In the genomic region with DNA sequence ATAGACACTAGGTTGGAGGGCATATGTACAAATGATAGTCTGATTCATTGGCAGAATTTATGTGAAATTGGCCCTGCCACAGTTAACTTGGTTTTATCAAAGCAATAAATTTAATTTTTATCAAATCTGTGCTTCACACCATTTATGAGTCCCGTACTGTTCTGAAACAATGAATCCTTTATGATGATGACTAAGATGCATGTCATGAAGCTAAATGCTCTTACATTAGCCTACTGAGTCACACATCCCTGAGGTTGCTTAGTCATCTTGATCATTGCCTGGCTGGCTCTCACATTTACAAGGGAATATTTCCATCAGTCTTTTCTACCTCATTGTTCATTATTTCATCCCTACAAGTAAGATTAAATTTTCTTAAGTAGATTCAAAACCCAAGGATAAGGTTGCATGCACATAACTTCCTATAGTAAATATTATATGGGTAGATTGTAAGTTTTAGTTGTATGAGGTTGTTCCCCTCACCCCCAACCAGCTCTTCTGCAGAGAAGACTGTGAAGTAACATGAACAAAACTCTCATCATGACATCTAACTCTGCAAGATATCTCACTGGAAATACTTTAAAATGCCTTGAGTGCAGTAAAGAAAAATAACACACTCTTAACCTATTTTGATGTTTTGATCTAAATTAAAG, we compare ENCODE assay signal across 8 cellular contexts.
DNase-seq lines count a peak whose midpoint lies in the region; ATAC-seq, FAIRE-seq and TF ChIP-seq lines count a peak whose summit lies in the region.

No MANE protein-coding gene starts in this region.

- no peaks in the 10 kb centered on the region for H4K20me1 ChIP-seq in keratinocyte (ENCODE audit: control insufficient read depth, extremely low read depth, insufficient read depth, low read length)

- H3K4me1 Mint-ChIP-seq in HFFc6 (ENCODE audit: low read depth) = peaks cover 77% of the 10 kb centered on the region
- H3K4me1 Mint-ChIP-seq in activated naive CD8-positive, alpha-beta T cell treated with anti-CD3 and anti-CD28 coated beads, Interleukin-2, amount 50 U/mL, for 24 hours = peaks cover 48% of the 10 kb centered on the region

- no peaks in the 10 kb centered on the region for H3K9me1 ChIP-seq in keratinocyte (ENCODE audit: control insufficient read depth, extremely low read depth, insufficient read depth, low read length)

- no peaks in the 10 kb centered on the region for H3K27me3 ChIP-seq in keratinocyte (ENCODE audit: control insufficient read depth, extremely low read depth, insufficient read depth, low read length)

- no peak overlapping the region for H2AFZ ChIP-seq in keratinocyte (ENCODE audit: control insufficient read depth, low read length)

- CTCF ChIA-PET in A549 (lab: Yijun Ruan, JAX) = interaction anchor here (0.7 to 2.0 kb wide), 3 partner anchors 11 to 17 kb away, joined by 3 to 5 read pairs (median 5); no protein-coding TSS in a partner anchor

- H3K36me3 ChIP-seq in keratinocyte (ENCODE audit: control insufficient read depth in 2 of 2, extremely low read depth in 1 of 2, insufficient read depth in 2 of 2, low read length in 2 of 2) = no peaks in the 10 kb centered on the region

- H3K4me3 Mint-ChIP-seq in HFFc6 = peak overlapping the region; percentile 63
- no peak overlapping the region for H3K4me3 Mint-ChIP-seq in activated naive CD8-positive, alpha-beta T cell treated with anti-CD3 and anti-CD28 coated beads, Interleukin-2, amount 50 U/mL, for 24 hours

- H3K27ac ChIP-seq in A549 = peak overlapping the region; percentile 69 to 80
- H3K27ac ChIP-seq in keratinocyte (ENCODE audit: control insufficient read depth, insufficient read depth, low read length) = peak overlapping the region; percentile 89

- ATAC-seq in A549 (peak; percentile 99), HG02610 (IDR thresholded peaks at IDR 0.05; ENCODE audit: unreplicated experiment) (no peak), HG02870 (IDR thresholded peaks at IDR 0.05; ENCODE audit: unreplicated experiment) (no peak)
- ATAC-seq in activated naive CD8-positive, alpha-beta T cell treated with anti-CD3 and anti-CD28 coated beads, Interleukin-2, amount 50 U/mL, for 24 hours = peak; percentile 96

- H3K27me3 Mint-ChIP-seq in HFFc6 (ENCODE audit: insufficient read depth) = peaks cover 3% of the 10 kb centered on the region
- no peaks in the 10 kb centered on the region for H3K27me3 Mint-ChIP-seq in activated naive CD8-positive, alpha-beta T cell treated with anti-CD3 and anti-CD28 coated beads, Interleukin-2, amount 50 U/mL, for 24 hours

- peaks cover 12% of the 10 kb centered on the region for H3K9me3 Mint-ChIP-seq in HFFc6
- no peaks in the 10 kb centered on the region for H3K9me3 Mint-ChIP-seq in activated naive CD8-positive, alpha-beta T cell treated with anti-CD3 and anti-CD28 coated beads, Interleukin-2, amount 50 U/mL, for 24 hours

- FAIRE-seq in A549 (lab: Jason Lieb, UNC) (peak; percentile 100), keratinocyte (lab: Jason Lieb, UNC) (peak; percentile 92)

- no peak overlapping the region for H3K4me3 ChIP-seq in A549
- no peak overlapping the region for H3K4me3 ChIP-seq in keratinocyte (ENCODE audit: control insufficient read depth in 2 of 3, extremely low read depth in 1 of 3, insufficient read depth in 2 of 3, low read depth in 1 of 3, low read length in 3 of 3)

- H3K4me1 ChIP-seq in A549 (peaks cover 48% of the 10 kb centered on the region), keratinocyte (ENCODE audit: control insufficient read depth, extremely low read depth, insufficient read depth, low read length) (peaks cover 66% of the 10 kb centered on the region)

- no peak; a peak in 1 of 5 replicates for TF ChIP-seq RAD21 in A549 (conservative IDR thresholded peaks at IDR 0.05 in 1 of 2, IDR thresholded peaks at IDR 0.05 in 1 of 2)

- TF ChIP-seq EP300 in A549 (IDR thresholded peaks at IDR 0.05) = peak; percentile 33 to 64; a peak in 2 of 5 replicates

- TF ChIP-seq CTCF in A549 (IDR thresholded peaks at IDR 0.05) = no peak
- TF ChIP-seq CTCF in HFFc6 (IDR thresholded peaks at IDR 0.05) = no peak
- no peak for TF ChIP-seq CTCF in keratinocyte (optimal IDR thresholded peaks at IDR 0.05 in 1 of 3, IDR thresholded peaks at IDR 0.05 in 1 of 3, conservative IDR thresholded peaks at IDR 0.05 in 1 of 3; ENCODE audit: extremely low read depth in 1 of 3, insufficient read depth in 2 of 3, low read length in 3 of 3)

- TF ChIP-seq POLR2A in A549 (IDR thresholded peaks at IDR 0.05; ENCODE audit: low read length) = no peak

- H3K4me2 ChIP-seq in A549 (peak overlapping the region; percentile 61), keratinocyte (ENCODE audit: control insufficient read depth, extremely low read depth, insufficient read depth, low read depth, low read length) (peak overlapping the region; percentile 54)

- H3K27ac Mint-ChIP-seq in HFFc6 = peak overlapping the region; percentile 82
- no peak overlapping the region for H3K27ac Mint-ChIP-seq in activated naive CD8-positive, alpha-beta T cell treated with anti-CD3 and anti-CD28 coated beads, Interleukin-2, amount 50 U/mL, for 24 hours

- peaks cover 11% of the 10 kb centered on the region; the same call in 2 of the 3 replicates for H3K9me3 ChIP-seq in A549
- no peaks in the 10 kb centered on the region for H3K9me3 ChIP-seq in keratinocyte (ENCODE audit: control insufficient read depth, low read depth, low read length)

- H3K79me2 ChIP-seq in keratinocyte (ENCODE audit: control insufficient read depth, insufficient read depth, low read length) = no peaks in the 10 kb centered on the region

- 0% methylated on average over 1 of the region's 1 CpG for WGBS in A549 (ENCODE audit: missing lambda C conversion rate)

- peak; percentile 82 to 92 for DNase-seq in A549 (ENCODE audit: low read depth in 1 of 2, low spot score in 1 of 2)
- DNase-seq in HFFc6 = peak; percentile 95
- peak; percentile 12 for DNase-seq in activated naive CD8-positive, alpha-beta T cell treated with anti-CD3 and anti-CD28 coated beads, Interleukin-2, amount 50 U/mL, for 24 hours
- peak; percentile 82 for DNase-seq in keratinocyte (ENCODE audit: low read depth, low spot score)
- no peak for DNase-seq in NCI-H146 treated with DMSO at 0.1 percent for 48 hours (lab: John Stamatoyannopoulos, UW; ENCODE audit: unreplicated experiment)
- DNase-seq in activated CD4-positive, CD25-positive, alpha-beta regulatory T cell (lab: John Stamatoyannopoulos, UW) = no peak

- POLR2A ChIA-PET in A549 (lab: Yijun Ruan, JAX) = no interaction called here

- H3K36me3 Mint-ChIP-seq in HFFc6 (ENCODE audit: low read depth) = peaks cover 62% of the 10 kb centered on the region
- H3K36me3 Mint-ChIP-seq in activated naive CD8-positive, alpha-beta T cell treated with anti-CD3 and anti-CD28 coated beads, Interleukin-2, amount 50 U/mL, for 24 hours (ENCODE audit: low read depth) = no peaks in the 10 kb centered on the region

- dilution Hi-C loops in keratinocyte (cut with MboI; ENCODE audit: extremely low pct_ligation_motif_present, low sequenced_read_pairs) = no loop called here

- H3K9ac ChIP-seq in keratinocyte (ENCODE audit: control insufficient read depth, extremely low read depth, insufficient read depth, low read length) = peak overlapping the region; percentile 18

TF ChIP-seq in A549, 52 proteins besides CTCF, POLR2A, EP300 and RAD21 (continues in another document):
- TF ChIP-seq CBX2 (IDR thresholded peaks at IDR 0.05; ENCODE audit: borderline replicate concordance, low read depth) (no peak), HEYL (CRISPR knock-in tag; IDR thresholded peaks at IDR 0.05) (0 out of 2 replicates have a peak, but pooled peaks have one; percentile 25), ZNF302 (CRISPR knock-in tag; IDR thresholded peaks at IDR 0.05) (no peak), JUN (IDR thresholded peaks at IDR 0.05) (peak; percentile 75 to 78; a peak in 4 of 5 replicates), MAFK (IDR thresholded peaks at IDR 0.05; ENCODE audit: partially characterized antibody) (peak; percentile 94), MYC (IDR thresholded peaks at IDR 0.05; ENCODE audit: borderline replicate concordance, low read length) (no peak)
- TF ChIP-seq, protein P1, sequence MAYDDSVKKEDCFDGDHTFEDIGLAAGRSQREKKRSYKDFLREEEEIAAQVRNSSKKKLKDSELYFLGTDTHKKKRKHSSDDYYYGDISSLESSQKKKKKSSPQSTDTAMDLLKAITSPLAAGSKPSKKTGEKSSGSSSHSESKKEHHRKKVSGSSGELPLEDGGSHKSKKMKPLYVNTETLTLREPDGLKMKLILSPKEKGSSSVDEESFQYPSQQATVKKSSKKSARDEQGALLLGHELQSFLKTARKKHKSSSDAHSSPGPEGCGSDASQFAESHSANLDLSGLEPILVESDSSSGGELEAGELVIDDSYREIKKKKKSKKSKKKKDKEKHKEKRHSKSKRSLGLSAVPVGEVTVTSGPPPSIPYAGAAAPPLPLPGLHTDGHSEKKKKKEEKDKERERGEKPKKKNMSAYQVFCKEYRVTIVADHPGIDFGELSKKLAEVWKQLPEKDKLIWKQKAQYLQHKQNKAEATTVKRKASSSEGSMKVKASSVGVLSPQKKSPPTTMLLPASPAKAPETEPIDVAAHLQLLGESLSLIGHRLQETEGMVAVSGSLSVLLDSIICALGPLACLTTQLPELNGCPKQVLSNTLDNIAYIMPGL (CRISPR knock-in tag; IDR thresholded peaks at IDR 0.05; ENCODE audit: borderline replicate concordance) = no peak
- TF ChIP-seq, protein P2, sequence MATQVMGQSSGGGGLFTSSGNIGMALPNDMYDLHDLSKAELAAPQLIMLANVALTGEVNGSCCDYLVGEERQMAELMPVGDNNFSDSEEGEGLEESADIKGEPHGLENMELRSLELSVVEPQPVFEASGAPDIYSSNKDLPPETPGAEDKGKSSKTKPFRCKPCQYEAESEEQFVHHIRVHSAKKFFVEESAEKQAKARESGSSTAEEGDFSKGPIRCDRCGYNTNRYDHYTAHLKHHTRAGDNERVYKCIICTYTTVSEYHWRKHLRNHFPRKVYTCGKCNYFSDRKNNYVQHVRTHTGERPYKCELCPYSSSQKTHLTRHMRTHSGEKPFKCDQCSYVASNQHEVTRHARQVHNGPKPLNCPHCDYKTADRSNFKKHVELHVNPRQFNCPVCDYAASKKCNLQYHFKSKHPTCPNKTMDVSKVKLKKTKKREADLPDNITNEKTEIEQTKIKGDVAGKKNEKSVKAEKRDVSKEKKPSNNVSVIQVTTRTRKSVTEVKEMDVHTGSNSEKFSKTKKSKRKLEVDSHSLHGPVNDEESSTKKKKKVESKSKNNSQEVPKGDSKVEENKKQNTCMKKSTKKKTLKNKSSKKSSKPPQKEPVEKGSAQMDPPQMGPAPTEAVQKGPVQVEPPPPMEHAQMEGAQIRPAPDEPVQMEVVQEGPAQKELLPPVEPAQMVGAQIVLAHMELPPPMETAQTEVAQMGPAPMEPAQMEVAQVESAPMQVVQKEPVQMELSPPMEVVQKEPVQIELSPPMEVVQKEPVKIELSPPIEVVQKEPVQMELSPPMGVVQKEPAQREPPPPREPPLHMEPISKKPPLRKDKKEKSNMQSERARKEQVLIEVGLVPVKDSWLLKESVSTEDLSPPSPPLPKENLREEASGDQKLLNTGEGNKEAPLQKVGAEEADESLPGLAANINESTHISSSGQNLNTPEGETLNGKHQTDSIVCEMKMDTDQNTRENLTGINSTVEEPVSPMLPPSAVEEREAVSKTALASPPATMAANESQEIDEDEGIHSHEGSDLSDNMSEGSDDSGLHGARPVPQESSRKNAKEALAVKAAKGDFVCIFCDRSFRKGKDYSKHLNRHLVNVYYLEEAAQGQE (IDR thresholded peaks at IDR 0.05) = no peak

Comparison
In these comparisons a context has a peak if more than half of its experiments do, and no peak if none do; other contexts are left out.
1. ATAC-seq: peak in A549 (2 of 2) and activated naive CD8-positive, alpha-beta T cell treated with anti-CD3 and anti-CD28 coated beads, Interleukin-2, amount 50 U/mL, for 24 hours (single experiment); none in HG02610 (single experiment) and HG02870 (single experiment).
2. DNase-seq: peak in A549 (2 of 2), HFFc6 (single experiment), activated naive CD8-positive, alpha-beta T cell treated with anti-CD3 and anti-CD28 coated beads, Interleukin-2, amount 50 U/mL, for 24 hours (single experiment) and keratinocyte (single experiment); none in NCI-H146 treated with DMSO at 0.1 percent for 48 hours (single experiment) and activated CD4-positive, CD25-positive, alpha-beta regulatory T cell (0 of 4).